In the genomic region with DNA sequence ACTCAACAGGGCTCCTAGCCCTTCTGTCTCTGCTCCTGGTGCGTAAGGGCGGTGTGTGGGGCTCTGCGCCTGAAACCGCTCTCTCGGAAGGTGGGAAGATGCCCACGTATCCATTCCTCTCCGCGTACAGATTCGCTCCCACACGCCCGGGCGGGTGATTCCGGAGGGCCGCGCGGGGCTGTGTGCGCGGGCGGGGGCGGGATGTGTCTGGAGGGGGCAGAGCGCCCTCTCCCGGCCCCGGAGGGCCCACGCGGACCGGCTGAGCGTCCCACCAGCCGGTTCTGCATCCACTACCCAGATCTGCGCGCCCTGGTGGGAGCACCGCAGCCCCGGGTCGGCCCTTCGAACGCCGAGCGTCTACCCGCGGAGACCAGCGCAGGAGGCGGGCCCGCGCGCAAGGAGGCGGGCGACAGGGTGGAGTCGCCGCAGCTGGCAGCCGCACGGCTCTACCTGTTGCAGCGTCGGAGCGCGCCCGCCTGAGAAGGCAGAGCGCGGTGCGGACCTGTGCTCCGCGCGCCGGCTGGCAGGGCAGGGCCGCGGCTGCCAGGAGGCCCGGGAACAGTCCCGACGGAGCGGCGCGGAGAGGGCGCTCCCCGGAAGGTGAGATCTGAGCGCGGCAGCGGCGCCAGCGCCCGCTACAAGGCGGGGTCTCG, we compare ENCODE assay signal across 1 cellular context.
TF ChIP-seq lines count a peak whose summit lies in the region.

No MANE protein-coding gene starts in this region.

TF ChIP-seq in WTC11, 78 proteins besides CTCF, POLR2A, EP300 and RAD21 (continued from another document):
- TF ChIP-seq PRDM15 (CRISPR knock-in tag; IDR thresholded peaks at IDR 0.05): no peak
- no peak for TF ChIP-seq IRF2 (CRISPR knock-in tag; IDR thresholded peaks at IDR 0.05; ENCODE audit: borderline replicate concordance, low read depth)
- TF ChIP-seq ZNF263 (CRISPR knock-in tag; IDR thresholded peaks at IDR 0.05; ENCODE audit: low read depth): peak; percentile 84
- TF ChIP-seq TEAD1 (CRISPR knock-in tag; IDR thresholded peaks at IDR 0.05): no peak
- TF ChIP-seq ATF1 (CRISPR knock-in tag; IDR thresholded peaks at IDR 0.05): no peak
- TF ChIP-seq ELF4 (CRISPR knock-in tag; IDR thresholded peaks at IDR 0.05; ENCODE audit: low read depth): no peak
- no peak; the same call in 1 of the 2 replicates for TF ChIP-seq ZNF317 (CRISPR knock-in tag; IDR thresholded peaks at IDR 0.05; ENCODE audit: borderline replicate concordance, low read depth)
- TF ChIP-seq ZNF425 (CRISPR knock-in tag; conservative IDR thresholded peaks at IDR 0.05): no peak
- 0 out of 2 replicates have a peak, but pooled peaks have one; percentile 47 for TF ChIP-seq ESRRA (CRISPR knock-in tag; IDR thresholded peaks at IDR 0.05; ENCODE audit: borderline replicate concordance)
- no peak for TF ChIP-seq HMGA2 (CRISPR knock-in tag; IDR thresholded peaks at IDR 0.05)
- no peak for TF ChIP-seq GTF2I (CRISPR knock-in tag; conservative IDR thresholded peaks at IDR 0.05)
- peak; percentile 98 for TF ChIP-seq HMGXB4 (CRISPR knock-in tag; IDR thresholded peaks at IDR 0.05)
- TF ChIP-seq SMAD4 (CRISPR knock-in tag; IDR thresholded peaks at IDR 0.05): no peak
- 0 out of 2 replicates have a peak, but pooled peaks have one; percentile 77 for TF ChIP-seq ZNF219 (CRISPR knock-in tag; IDR thresholded peaks at IDR 0.05; ENCODE audit: borderline replicate concordance)
- TF ChIP-seq SMAD3 (CRISPR knock-in tag; IDR thresholded peaks at IDR 0.05; ENCODE audit: borderline replicate concordance): no peak
- TF ChIP-seq, protein P1, sequence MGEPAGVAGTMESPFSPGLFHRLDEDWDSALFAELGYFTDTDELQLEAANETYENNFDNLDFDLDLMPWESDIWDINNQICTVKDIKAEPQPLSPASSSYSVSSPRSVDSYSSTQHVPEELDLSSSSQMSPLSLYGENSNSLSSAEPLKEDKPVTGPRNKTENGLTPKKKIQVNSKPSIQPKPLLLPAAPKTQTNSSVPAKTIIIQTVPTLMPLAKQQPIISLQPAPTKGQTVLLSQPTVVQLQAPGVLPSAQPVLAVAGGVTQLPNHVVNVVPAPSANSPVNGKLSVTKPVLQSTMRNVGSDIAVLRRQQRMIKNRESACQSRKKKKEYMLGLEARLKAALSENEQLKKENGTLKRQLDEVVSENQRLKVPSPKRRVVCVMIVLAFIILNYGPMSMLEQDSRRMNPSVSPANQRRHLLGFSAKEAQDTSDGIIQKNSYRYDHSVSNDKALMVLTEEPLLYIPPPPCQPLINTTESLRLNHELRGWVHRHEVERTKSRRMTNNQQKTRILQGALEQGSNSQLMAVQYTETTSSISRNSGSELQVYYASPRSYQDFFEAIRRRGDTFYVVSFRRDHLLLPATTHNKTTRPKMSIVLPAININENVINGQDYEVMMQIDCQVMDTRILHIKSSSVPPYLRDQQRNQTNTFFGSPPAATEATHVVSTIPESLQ (CRISPR knock-in tag; IDR thresholded peaks at IDR 0.05): no peak
- TF ChIP-seq AR (CRISPR knock-in tag; IDR thresholded peaks at IDR 0.05): no peak
- peak; percentile 22; the same call in 1 of the 2 replicates for TF ChIP-seq FOXK1 (CRISPR knock-in tag; IDR thresholded peaks at IDR 0.05)
- TF ChIP-seq, protein P2, sequence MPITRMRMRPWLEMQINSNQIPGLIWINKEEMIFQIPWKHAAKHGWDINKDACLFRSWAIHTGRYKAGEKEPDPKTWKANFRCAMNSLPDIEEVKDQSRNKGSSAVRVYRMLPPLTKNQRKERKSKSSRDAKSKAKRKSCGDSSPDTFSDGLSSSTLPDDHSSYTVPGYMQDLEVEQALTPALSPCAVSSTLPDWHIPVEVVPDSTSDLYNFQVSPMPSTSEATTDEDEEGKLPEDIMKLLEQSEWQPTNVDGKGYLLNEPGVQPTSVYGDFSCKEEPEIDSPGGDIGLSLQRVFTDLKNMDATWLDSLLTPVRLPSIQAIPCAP (CRISPR knock-in tag; IDR thresholded peaks at IDR 0.05): 0 out of 2 replicates have a peak, but pooled peaks have one; percentile 23
- TF ChIP-seq CREM (CRISPR knock-in tag; IDR thresholded peaks at IDR 0.05): no peak; the same call in 1 of the 2 replicates
- peak; percentile 54; the same call in 1 of the 2 replicates for TF ChIP-seq E2F4 (CRISPR knock-in tag; IDR thresholded peaks at IDR 0.05; ENCODE audit: borderline replicate concordance, low read depth)
- TF ChIP-seq, protein P3, sequence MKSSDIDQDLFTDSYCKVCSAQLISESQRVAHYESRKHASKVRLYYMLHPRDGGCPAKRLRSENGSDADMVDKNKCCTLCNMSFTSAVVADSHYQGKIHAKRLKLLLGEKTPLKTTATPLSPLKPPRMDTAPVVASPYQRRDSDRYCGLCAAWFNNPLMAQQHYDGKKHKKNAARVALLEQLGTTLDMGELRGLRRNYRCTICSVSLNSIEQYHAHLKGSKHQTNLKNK (CRISPR knock-in tag; IDR thresholded peaks at IDR 0.05): no peak
- TF ChIP-seq RORB (CRISPR knock-in tag; IDR thresholded peaks at IDR 0.05): no peak
